In genomic region chr2:229641676-229642075, GRCh38 we compare ENCODE assay signal across 32 cellular contexts.
DNase-seq lines count a peak whose midpoint lies in the region; ATAC-seq and TF ChIP-seq lines count a peak whose summit lies in the region.
"Had no signal": no experiment of that assay in that cellular context is flagged by ENCODE, and none has a peak within 500 bp of the region (broad histone marks: within the 10 kb centered on the region; RNA-seq: fewer than 3 reads in every experiment).

No MANE protein-coding gene starts in this region.

- no peaks in the 10 kb centered on the region for H3K27me3 ChIP-seq in SK-N-SH (ENCODE audit: insufficient read depth)
- H3K27me3 ChIP-seq: dorsolateral prefrontal cortex, pancreas had no signal

- TF ChIP-seq EP300 in SK-N-SH (IDR thresholded peaks at IDR 0.05; ENCODE audit: borderline replicate concordance in 1 of 2, low read depth in 1 of 2, low read length in 1 of 2): no peak

- no peak overlapping the region for H3K4me2 ChIP-seq in SK-N-SH

- H3K4me3 ChIP-seq in SK-N-SH (ENCODE audit: low read depth in 2 of 2, low read length in 1 of 2) (no peak overlapping the region), fibroblast of mammary gland (ENCODE audit: control insufficient read depth, low read depth, low read length) (no peak overlapping the region), coronary artery (no peak overlapping the region)
- H3K4me3 ChIP-seq: dorsolateral prefrontal cortex, pancreas had no signal

- WGBS in SK-N-SH (ENCODE audit: low lambda C conversion rate): 15% methylated on average over 3 of the region's 3 CpGs

- no peaks in the 10 kb centered on the region for H3K9me3 ChIP-seq in SK-N-SH
- H3K9me3 ChIP-seq: pancreas had no signal

- peaks cover 5% of the 10 kb centered on the region for H3K9me3 Mint-ChIP-seq in type B pancreatic cell
- H3K9me3 Mint-ChIP-seq: activated naive CD4-positive, alpha-beta T cell treated with anti-CD3 and anti-CD28 coated beads, Interleukin-2, amount 50 U/mL, for 72 hours; nephron had no signal

- CTCF ChIA-PET in SK-N-SH (lab: Yijun Ruan, JAX): interaction anchor here (0.6 to 1.6 kb wide), 3 partner anchors 10 to 1084 kb away, joined by 3 to 7 read pairs (median 4); no protein-coding TSS in a partner anchor
- CTCF ChIA-PET in GM10248 (lab: Yijun Ruan, JAX): interaction anchor here (1.1 kb wide), 1 partner anchor 9 kb away, joined by 4 read pairs; no protein-coding TSS in a partner anchor

- H3K4me1 Mint-ChIP-seq in type B pancreatic cell (ENCODE audit: unreplicated experiment): no peaks in the 10 kb centered on the region

- H3K36me3 Mint-ChIP-seq in type B pancreatic cell: no peaks in the 10 kb centered on the region
- H3K36me3 Mint-ChIP-seq: activated naive CD4-positive, alpha-beta T cell treated with anti-CD3 and anti-CD28 coated beads, Interleukin-2, amount 50 U/mL, for 72 hours had no signal

- H3K27ac Mint-ChIP-seq in type B pancreatic cell: no peak overlapping the region
- H3K27ac Mint-ChIP-seq: activated naive CD4-positive, alpha-beta T cell treated with anti-CD3 and anti-CD28 coated beads, Interleukin-2, amount 50 U/mL, for 72 hours had no signal

- H3K27ac ChIP-seq in SK-N-SH (ENCODE audit: low read depth in 2 of 2, low read length in 1 of 2): no peak overlapping the region
- no peak overlapping the region for H3K27ac ChIP-seq in VCaP
- no peak overlapping the region for H3K27ac ChIP-seq in coronary artery
- H3K27ac ChIP-seq: dorsolateral prefrontal cortex, pancreas, WERI-Rb-1 had no signal

- no peak for ATAC-seq in SK-N-SH treated with all-trans-retinoic acid at 6 μM for 48 hours
- ATAC-seq: activated naive CD4-positive, alpha-beta T cell treated with anti-CD3 and anti-CD28 coated beads, Interleukin-2, amount 50 U/mL, for 72 hours; stimulated activated naive CD8-positive, alpha-beta T cell treated with anti-CD3 and anti-CD28 coated beads, Interleukin-15, Interleukin-2, amounts not matched to agents 100 U/mL and 50 U/mL, for 24 hours had no signal

- H3K9ac ChIP-seq in SK-N-SH: no peak overlapping the region

- H3K4me3 Mint-ChIP-seq in type B pancreatic cell: no peak overlapping the region
- H3K4me3 Mint-ChIP-seq: nephron had no signal

- no peaks in the 10 kb centered on the region for H3K4me1 ChIP-seq in SK-N-SH (ENCODE audit: control insufficient read depth in 1 of 2, insufficient read depth in 2 of 2, low read depth in 1 of 2, low read length in 1 of 2)

- 0 out of 2 replicates have a peak, but pooled peaks have one; percentile 5 for TF ChIP-seq RAD21 in SK-N-SH (IDR thresholded peaks at IDR 0.05; ENCODE audit: low read length)

- no peaks in the 10 kb centered on the region for H4K20me1 ChIP-seq in SK-N-SH (ENCODE audit: insufficient read depth)

- no peaks in the 10 kb centered on the region for H3K27me3 Mint-ChIP-seq in type B pancreatic cell

- H2AFZ ChIP-seq in SK-N-SH (ENCODE audit: low read depth): no peak overlapping the region

- no peaks in the 10 kb centered on the region for H3F3A ChIP-seq in SK-N-SH (replicated peaks; ENCODE audit: insufficient read depth)

- no peaks in the 10 kb centered on the region for H3K79me2 ChIP-seq in SK-N-SH (ENCODE audit: insufficient read depth)

- TF ChIP-seq CTCF in SK-N-SH (IDR thresholded peaks at IDR 0.05) (0 out of 2 replicates have a peak, but pooled peaks have one; percentile 20), VCaP (conservative IDR thresholded peaks at IDR 0.05) (peak; percentile 20; the same call in 1 of the 2 replicates), fibroblast of mammary gland (conservative IDR thresholded peaks at IDR 0.05; ENCODE audit: control insufficient read depth, insufficient read depth, low read depth, low read length) (peak; percentile 15), type B pancreatic cell (conservative IDR thresholded peaks at IDR 0.05) (peak; percentile 29), coronary artery (IDR thresholded peaks at IDR 0.05) (no peak), GM10248 (IDR thresholded peaks at IDR 0.05; ENCODE audit: control extremely low read depth, extremely low read depth, low read depth, missing control alignments) (no peak)

- H3K36me3 ChIP-seq in SK-N-SH (replicated peaks in 1 of 2; ENCODE audit: control insufficient read depth in 1 of 2, insufficient read depth in 2 of 2, low read length in 1 of 2): no peaks in the 10 kb centered on the region
- H3K36me3 ChIP-seq: pancreas, WERI-Rb-1 had no signal

- no peaks in the 10 kb centered on the region for H3K9me2 ChIP-seq in SK-N-SH

- DNase-seq in SK-N-SH (no peak), fibroblast of mammary gland (ENCODE audit: low read depth) (no peak), type B pancreatic cell (ENCODE audit: extremely low spot score, unreplicated experiment) (no peak), C1 segment of cervical spinal cord (lab: John Stamatoyannopoulos, UW) (no peak), coronary artery (ENCODE audit: low spot score) (no peak), GM10248 (ENCODE audit: extremely low spot score) (no peak)
- DNase-seq: 8988T; activated CD4-positive, alpha-beta T cell treated with anti-CD3 and anti-CD28 coated beads for 48 hours; activated T-cell treated with anti-CD3 and anti-CD28 coated beads for 4 hours; anterior cingulate cortex; caudate nucleus; DND-41; dorsolateral prefrontal cortex; GOT3; hippocampal formation; KG1; MM.1S; NCI-H1417; NCI-H2029 treated with DMSO at 0.1 percent for 48 hours; NCI-H2227 treated with DMSO at 0.1 percent for 48 hours; NCI-H526; retina; SIG-M5; small intestine; stimulated activated naive CD8-positive, alpha-beta T cell treated with anti-CD3 and anti-CD28 coated beads, Interleukin-15, Interleukin-2, amounts not matched to agents 100 U/mL and 50 U/mL, for 24 hours; T1000; WERI-Rb-1 had no signal

- POLR2A ChIA-PET in SK-N-SH (lab: Yijun Ruan, JAX): no interaction called here
- POLR2A ChIA-PET in GM10248 (lab: Yijun Ruan, JAX): no interaction called here

TF ChIP-seq in SK-N-SH, 30 proteins besides CTCF, POLR2A, EP300 and RAD21 (continues in another document):
- no peak for TF ChIP-seq REST (IDR thresholded peaks at IDR 0.05; ENCODE audit: low read depth, low read length)

TF ChIP-seq in SK-N-SH treated with all-trans-retinoic acid at 6 μM for 48 hours, 23 proteins besides CTCF, POLR2A, EP300 and RAD21:
- TF ChIP-seq SNAI2 (CRISPR knock-in tag; IDR thresholded peaks at IDR 0.05) (no peak), ZC3H10 (CRISPR knock-in tag; IDR thresholded peaks at IDR 0.05) (no peak), ZNF70 (CRISPR knock-in tag; IDR thresholded peaks at IDR 0.05) (no peak), ISL1 (CRISPR knock-in tag; IDR thresholded peaks at IDR 0.05) (no peak)

Comparison
In these comparisons a context has a peak if more than half of its experiments do, and no peak if none do; other contexts are left out.
1. CTCF ChIP-seq: peak in SK-N-SH (single experiment), VCaP (single experiment), fibroblast of mammary gland (single experiment) and type B pancreatic cell (single experiment); none in coronary artery (single experiment) and GM10248 (single experiment).